Comparison of ENCODE assay signal across 12 cellular contexts in the genomic region with DNA sequence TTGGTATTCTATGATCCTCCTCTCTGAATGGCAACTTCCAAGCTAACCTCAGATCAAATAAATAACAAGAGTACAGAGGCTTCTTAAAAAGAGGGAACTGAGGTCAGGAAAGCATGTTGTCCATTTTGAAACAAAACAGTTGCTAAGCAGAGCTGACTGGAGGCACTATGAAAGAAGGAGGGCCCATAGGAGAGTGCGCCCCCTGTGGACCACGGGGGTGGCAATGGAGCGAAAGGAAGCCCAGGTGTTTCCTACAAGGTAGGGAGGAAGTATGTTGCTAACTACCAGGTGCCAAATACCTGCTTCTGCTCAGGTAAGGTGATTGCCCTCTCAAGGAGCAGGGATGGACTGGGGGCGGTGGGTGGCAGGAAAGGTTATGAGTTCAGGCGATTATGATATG.
A peak's percentile ranks its signal among the peaks of the same experiment; 100 is the strongest.
DNase-seq lines count a peak whose midpoint lies in the region; ATAC-seq and TF ChIP-seq lines count a peak whose summit lies in the region.
"Had no signal": no experiment of that assay in that cellular context is flagged by ENCODE, and none has a peak within 500 bp of the region (broad histone marks: within the 10 kb centered on the region; RNA-seq: fewer than 3 reads in every experiment).

No MANE protein-coding gene starts in this region.

- no TSS peak for BruUV-seq in A673 (replicated peaks; lab: Mats Ljungman, UMichigan)

- no peaks in the 10 kb centered on the region for H3K9me2 ChIP-seq in MM.1S (replicated peaks; ENCODE audit: insufficient read depth, low read length)

- H3K4me1 ChIP-seq in A673 (ENCODE audit: insufficient read depth, low read length, poor library complexity, severe bottlenecking) = no peaks in the 10 kb centered on the region
- no peaks in the 10 kb centered on the region for H3K4me1 ChIP-seq in MM.1S (ENCODE audit: low read length)
- no peaks in the 10 kb centered on the region for H3K4me1 ChIP-seq in foreskin keratinocyte

- H4K20me1 ChIP-seq in MM.1S (ENCODE audit: insufficient read depth, low read length) = no peaks in the 10 kb centered on the region

- H2AFZ ChIP-seq in MM.1S (ENCODE audit: low read length) = no peak overlapping the region

- H3K9ac ChIP-seq in MM.1S (ENCODE audit: low read length) = no peak overlapping the region

- DNase-seq in A673 (ENCODE audit: low spot score) = no peak
- peak; percentile 32 for DNase-seq in ELF-1 (ENCODE audit: low read depth, low spot score)
- no peak for DNase-seq in MM.1S
- no peak for DNase-seq in foreskin keratinocyte
- no peak for DNase-seq in HCEC 1CT
- no peak for DNase-seq in globus pallidus (ENCODE audit: low spot score)
- DNase-seq: left colon, natural killer cell, NCI-H510A treated with DMSO at 0.1 percent for 48 hours, SIG-M5 had no signal

- H3K4me3 ChIP-seq in A673 (ENCODE audit: low read depth, low read length, poor library complexity, severe bottlenecking) (no peak overlapping the region), MM.1S (ENCODE audit: low read length) (no peak overlapping the region)

- no peaks in the 10 kb centered on the region for H3K36me3 ChIP-seq in A673 (ENCODE audit: insufficient read depth, low read length, poor library complexity, severe bottlenecking)
- no peaks in the 10 kb centered on the region for H3K36me3 ChIP-seq in MM.1S (replicated peaks; ENCODE audit: insufficient read depth, low read length)

- ATAC-seq in foreskin keratinocyte (no peak), GM18520 (IDR thresholded peaks at IDR 0.05; ENCODE audit: unreplicated experiment) (no peak), HG02938 (IDR thresholded peaks at IDR 0.05; ENCODE audit: unreplicated experiment) (no peak)
- ATAC-seq: left colon, natural killer cell had no signal

- peak; percentile 57 for TF ChIP-seq CTCF in A673 (conservative IDR thresholded peaks at IDR 0.05; ENCODE audit: low read depth, low read length)
- TF ChIP-seq CTCF in MM.1S (IDR thresholded peaks at IDR 0.05; ENCODE audit: low read length) = peak; percentile 23
- peak; percentile 40 for TF ChIP-seq CTCF in foreskin keratinocyte (conservative IDR thresholded peaks at IDR 0.05)

- intact Hi-C loops in A673 (cut with micrococcal nuclease; ENCODE audit: unreplicated experiment) = no loop called here

- H3F3A ChIP-seq in MM.1S (ENCODE audit: insufficient read depth, low read length) = no peaks in the 10 kb centered on the region

- no peak overlapping the region for H3K4me2 ChIP-seq in MM.1S (ENCODE audit: low read depth, low read length)

- POLR2A ChIA-PET in A673 (lab: Charles Lee; ENCODE audit: low non-redundant PET) = no interaction called here

- CTCF ChIA-PET in A673 (lab: Charles Lee) = interaction anchor here (0.5 kb wide), 1 partner anchor 121 kb away, joined by 5 read pairs; no protein-coding TSS in a partner anchor

- H3K27ac ChIP-seq in A673 (ENCODE audit: low read depth, low read length, poor library complexity, severe bottlenecking) (no peak overlapping the region), MM.1S (ENCODE audit: low read length) (no peak overlapping the region), foreskin keratinocyte (no peak overlapping the region)

- H3K9me3 ChIP-seq in A673 (ENCODE audit: low read depth, low read length, poor library complexity, severe bottlenecking) (no peaks in the 10 kb centered on the region), MM.1S (replicated peaks; ENCODE audit: insufficient read depth, low read length) (no peaks in the 10 kb centered on the region)

- no peaks in the 10 kb centered on the region for H3K79me2 ChIP-seq in MM.1S (ENCODE audit: low read length)

- H3K27me3 ChIP-seq in A673 (replicated peaks; ENCODE audit: insufficient read depth, low read depth, low read length, poor library complexity) (no peaks in the 10 kb centered on the region), MM.1S (replicated peaks; ENCODE audit: insufficient read depth, low read length) (no peaks in the 10 kb centered on the region), foreskin keratinocyte (no peaks in the 10 kb centered on the region)
